Comparison of ENCODE assay signal across 15 cellular contexts in the genomic region with DNA sequence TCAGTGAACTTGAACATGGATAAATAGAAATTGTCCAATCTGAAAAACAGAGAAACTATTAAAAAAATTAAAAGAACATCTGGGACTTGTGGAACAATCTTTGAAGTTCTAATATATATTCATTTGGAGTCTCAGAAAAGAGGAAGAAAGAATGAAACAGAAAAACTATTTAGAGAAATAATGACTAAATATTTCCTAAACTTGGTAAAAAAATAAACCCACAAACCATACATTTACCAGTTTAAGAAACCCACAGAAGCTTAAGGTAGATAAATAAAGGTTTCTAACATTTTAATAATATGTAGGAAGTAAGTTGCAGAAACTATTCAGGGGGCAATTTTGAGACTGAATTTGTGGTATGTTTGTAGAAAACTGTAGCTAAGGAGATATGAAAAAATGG.
DNase-seq lines count a peak whose midpoint lies in the region; ATAC-seq and TF ChIP-seq lines count a peak whose summit lies in the region.
"Had no signal": no experiment of that assay in that cellular context is flagged by ENCODE, and none has a peak within 500 bp of the region (broad histone marks: within the 10 kb centered on the region; RNA-seq: fewer than 3 reads in every experiment).

No MANE protein-coding gene starts in this region.

- no peaks in the 10 kb centered on the region for H3K27me3 ChIP-seq in left lung
- H3K27me3 ChIP-seq: brain microvascular endothelial cell had no signal

- TF ChIP-seq CTCF in GM13976 (IDR thresholded peaks at IDR 0.05; ENCODE audit: borderline replicate concordance, control extremely low read depth, extremely low read depth, insufficient read depth, missing control alignments) (no peak), left lung (IDR thresholded peaks at IDR 0.05) (no peak)

- in situ Hi-C loops in GM13976 (cut with MboI; ENCODE audit: low sequenced_read_pairs, unreplicated experiment): no loop called here

- peaks cover 0 to 8% of the 10 kb centered on the region in 2 donors for H3K9me3 ChIP-seq in left lung

- H3K4me3 ChIP-seq in left lung: no peak overlapping the region
- H3K4me3 ChIP-seq: GM23338 had no signal

- peak; percentile 8 for DNase-seq in GM13976 (ENCODE audit: low spot score)
- no peak for DNase-seq in sciatic nerve (ENCODE audit: low spot score)
- DNase-seq in left lung: no peak
- DNase-seq in T-helper 9 cell: no peak
- no peak for DNase-seq in LoVo (ENCODE audit: low spot score)
- DNase-seq: activated CD4-positive, alpha-beta memory T cell treated with anti-CD3 and anti-CD28 coated beads for 36 hours; activated gamma-delta T cell treated with Interleukin-2 at 50 U/mL for 16 hours; brain microvascular endothelial cell; islet precursor cell; MM.1S; NCI-H2227 treated with DMSO at 0.1 percent for 48 hours had no signal

- H3K36me3 ChIP-seq in left lung: peaks cover 0 to under 1% of the 10 kb centered on the region in 2 donors
- H3K36me3 ChIP-seq: brain microvascular endothelial cell had no signal

- intact Hi-C loops in sciatic nerve (cut with DNase I): no loop called here
- intact Hi-C loops in left lung (cut with DNase I): no loop called here

- ATAC-seq in GM19395 (IDR thresholded peaks at IDR 0.05; ENCODE audit: unreplicated experiment) (peak; percentile 63), HG02870 (IDR thresholded peaks at IDR 0.05; ENCODE audit: unreplicated experiment) (peak; percentile 60), HG03571 (IDR thresholded peaks at IDR 0.05; ENCODE audit: unreplicated experiment) (peak; percentile 59), sciatic nerve (no peak), left lung (no peak)
- ATAC-seq: GM23338 had no signal

- no peak overlapping the region for H3K27ac ChIP-seq in left lung
- H3K27ac ChIP-seq: brain microvascular endothelial cell had no signal

- H3K4me1 ChIP-seq in left lung: peaks cover 5 to 7% of the 10 kb centered on the region in 2 donors

Comparison
In these comparisons a context has a peak if more than half of its experiments do, and no peak if none do; other contexts are left out.
1. ATAC-seq: peak in GM19395 (single experiment), HG02870 (single experiment) and HG03571 (single experiment); none in sciatic nerve (single experiment) and left lung (single experiment).